ENCODE assay signal across 19 cellular contexts in the genomic region with DNA sequence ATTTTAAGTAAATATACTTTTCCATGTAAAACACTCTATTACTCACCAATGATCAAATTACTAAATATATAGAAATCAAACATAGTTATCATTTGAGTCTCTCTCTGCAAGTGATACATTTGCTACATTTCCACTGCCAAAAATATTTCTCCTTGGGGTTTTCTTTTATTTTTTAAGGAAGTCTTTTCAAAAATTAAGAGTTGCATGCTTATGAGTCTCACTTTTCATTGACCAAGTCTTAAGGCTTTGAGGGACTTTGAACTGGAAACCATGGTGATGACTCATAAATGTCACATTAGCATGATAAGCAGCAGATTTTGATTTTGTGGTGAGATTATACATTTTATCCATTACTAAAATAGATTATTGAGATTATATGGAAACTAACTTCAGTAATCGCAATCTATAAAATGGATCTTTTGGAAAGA.
"Had no signal": no experiment of that assay in that cellular context is flagged by ENCODE, and none has a peak within 500 bp of the region (broad histone marks: within the 10 kb centered on the region; RNA-seq: fewer than 3 reads in every experiment).

No MANE protein-coding gene starts in this region.

- H3K4me3 ChIP-seq: coronary artery, right atrium auricular region, skin epidermis, suprapubic skin, upper lobe of left lung had no signal

- ATAC-seq: activated CD4-positive, alpha-beta T cell treated with anti-CD3 and anti-CD28 coated beads for 36 hours; activated CD8-positive, alpha-beta T cell treated with anti-CD3 and anti-CD28 coated beads, Interleukin-2, amount 10 ng/mL, durations not matched to agents 7 days and 5 days; left lobe of liver; natural killer cell; stimulated activated naive B cell treated with anti-CD40 and anti-IgM and Interleukin-4, amounts not matched to agents 10 μg/mL and 1 μg/mL and 100 μg/mL, for 72 hours had no signal

- H3K27ac Mint-ChIP-seq: activated CD4-positive, alpha-beta T cell treated with anti-CD3 and anti-CD28 coated beads for 36 hours; activated CD8-positive, alpha-beta T cell treated with anti-CD3 and anti-CD28 coated beads, Interleukin-2, amount 10 ng/mL, durations not matched to agents 7 days and 5 days; natural killer cell; stimulated activated naive B cell treated with anti-CD40 and anti-IgM and Interleukin-4, amounts not matched to agents 10 μg/mL and 1 μg/mL and 100 μg/mL, for 72 hours had no signal

- H3K36me3 ChIP-seq: right atrium auricular region, suprapubic skin, upper lobe of left lung, WERI-Rb-1 had no signal

- H3K9me3 Mint-ChIP-seq: natural killer cell; stimulated activated naive B cell treated with anti-CD40 and anti-IgM and Interleukin-4, amounts not matched to agents 10 μg/mL and 1 μg/mL and 100 μg/mL, for 72 hours had no signal

- H3K27ac ChIP-seq: coronary artery, right atrium auricular region, skin epidermis, suprapubic skin, upper lobe of left lung, WERI-Rb-1 had no signal

- DNase-seq: activated CD4-positive, alpha-beta T cell treated with anti-CD3 and anti-CD28 coated beads for 36 hours; activated CD8-positive, alpha-beta memory T cell treated with anti-CD3 and anti-CD28 coated beads, Interleukin-2, amount 50 U/mL, for 48 hours; activated CD8-positive, alpha-beta T cell treated with anti-CD3 and anti-CD28 coated beads, Interleukin-2, amount 10 ng/mL, durations not matched to agents 7 days and 5 days; activated naive CD4-positive, alpha-beta T cell; central memory CD4-positive, alpha-beta T cell; effector CD4-positive, alpha-beta T cell; head of caudate nucleus; mammary epithelial cell; natural killer cell; posterior cingulate gyrus; stimulated activated naive B cell treated with anti-CD40 and anti-IgM and Interleukin-4, amounts not matched to agents 10 μg/mL and 1 μg/mL and 100 μg/mL, for 72 hours; T-helper 1 cell; upper lobe of left lung; WERI-Rb-1 had no signal

- H3K9me3 ChIP-seq: right atrium auricular region, suprapubic skin, upper lobe of left lung had no signal

- H3K27me3 ChIP-seq: right atrium auricular region, suprapubic skin, upper lobe of left lung had no signal

- H3K4me1 ChIP-seq: right atrium auricular region, suprapubic skin, upper lobe of left lung had no signal

- H3K36me3 Mint-ChIP-seq: natural killer cell; stimulated activated naive B cell treated with anti-CD40 and anti-IgM and Interleukin-4, amounts not matched to agents 10 μg/mL and 1 μg/mL and 100 μg/mL, for 72 hours had no signal

- H3K4me1 Mint-ChIP-seq: natural killer cell; stimulated activated naive B cell treated with anti-CD40 and anti-IgM and Interleukin-4, amounts not matched to agents 10 μg/mL and 1 μg/mL and 100 μg/mL, for 72 hours had no signal

- H3K4me3 Mint-ChIP-seq: activated CD4-positive, alpha-beta T cell treated with anti-CD3 and anti-CD28 coated beads for 36 hours; activated CD8-positive, alpha-beta T cell treated with anti-CD3 and anti-CD28 coated beads, Interleukin-2, amount 10 ng/mL, durations not matched to agents 7 days and 5 days; natural killer cell; stimulated activated naive B cell treated with anti-CD40 and anti-IgM and Interleukin-4, amounts not matched to agents 10 μg/mL and 1 μg/mL and 100 μg/mL, for 72 hours had no signal
